Comparison of ENCODE assay signal across 25 cellular contexts in genomic region chr1:245398180-245398579, GRCh38.
"Had no signal": no experiment of that assay in that cellular context is flagged by ENCODE, and none has a peak within 500 bp of the region (broad histone marks: within the 10 kb centered on the region; RNA-seq: fewer than 3 reads in every experiment).

No MANE protein-coding gene starts in this region.

- H3K4me1 ChIP-seq: left lung, right atrium auricular region, spleen, suprapubic skin, tibial artery, uterus had no signal

- H3K9me3 Mint-ChIP-seq: immature natural killer cell; natural killer cell; stimulated activated naive CD8-positive, alpha-beta T cell treated with anti-CD3 and anti-CD28 coated beads, Interleukin-15, Interleukin-2, amounts not matched to agents 100 ng/mL and 50 ng/mL, for 24 hours had no signal

- FAIRE-seq: kidney had no signal

- H3K27ac Mint-ChIP-seq: immature natural killer cell; mesothelial cell of epicardium; natural killer cell; progenitor cell of endocrine pancreas; stimulated activated effector memory CD8-positive, alpha-beta T cell treated with anti-CD3 and anti-CD28 coated beads, Interleukin-12 subunit alpha, Interleukin-12 subunit beta, amount 100 ng/mL, for 72 hours; stimulated activated naive CD8-positive, alpha-beta T cell treated with anti-CD3 and anti-CD28 coated beads, Interleukin-15, Interleukin-2, amounts not matched to agents 100 ng/mL and 50 ng/mL, for 24 hours; type B pancreatic cell had no signal

- H3K9me3 ChIP-seq: left lung, ovary, suprapubic skin, thoracic aorta, tibial artery, uterus had no signal

- H3K4me3 ChIP-seq: left lung, lung, ovary, right atrium auricular region, skin epidermis, spleen, suprapubic skin, thoracic aorta, tibial artery, uterus had no signal

- H3K36me3 ChIP-seq: left lung, ovary, right atrium auricular region, spleen, suprapubic skin, thoracic aorta, tibial artery, uterus had no signal

- H3K4me3 Mint-ChIP-seq: immature natural killer cell; mesothelial cell of epicardium; naive B cell; natural killer cell; stimulated activated effector memory CD8-positive, alpha-beta T cell treated with anti-CD3 and anti-CD28 coated beads, Interleukin-12 subunit alpha, Interleukin-12 subunit beta, amount 100 ng/mL, for 72 hours; stimulated activated naive CD8-positive, alpha-beta T cell treated with anti-CD3 and anti-CD28 coated beads, Interleukin-15, Interleukin-2, amounts not matched to agents 100 ng/mL and 50 ng/mL, for 24 hours; type B pancreatic cell had no signal

- H3K27ac ChIP-seq: left lung, ovary, right atrium auricular region, skin epidermis, spleen, suprapubic skin, thoracic aorta, tibial artery, uterus had no signal

- ATAC-seq: left colon; left lung; natural killer cell; sciatic nerve; stimulated activated effector memory CD8-positive, alpha-beta T cell treated with anti-CD3 and anti-CD28 coated beads, Interleukin-12 subunit alpha, Interleukin-12 subunit beta, amount 100 ng/mL, for 72 hours had no signal

- H3K36me3 Mint-ChIP-seq: immature natural killer cell; naive B cell; natural killer cell; stimulated activated effector memory CD8-positive, alpha-beta T cell treated with anti-CD3 and anti-CD28 coated beads, Interleukin-12 subunit alpha, Interleukin-12 subunit beta, amount 100 ng/mL, for 72 hours had no signal

- H3K27me3 ChIP-seq: left lung, ovary, right atrium auricular region, spleen, tibial artery, uterus had no signal

- DNase-seq: hippocampal formation; immature natural killer cell; kidney; left colon; left lung; mesendoderm; naive B cell; natural killer cell; ovary; spleen; stimulated activated CD4-positive, alpha-beta T cell treated with anti-CD3 and anti-CD28 coated beads, Interleukin-4, amount 100 ng/mL, for 24 hours; stimulated activated naive CD4-positive, alpha-beta T cell; tibial artery; uterus had no signal

- H3K4me1 Mint-ChIP-seq: immature natural killer cell; naive B cell; natural killer cell; stimulated activated effector memory CD8-positive, alpha-beta T cell treated with anti-CD3 and anti-CD28 coated beads, Interleukin-12 subunit alpha, Interleukin-12 subunit beta, amount 100 ng/mL, for 72 hours had no signal
